Comparison of ENCODE assay signal across 9 cellular contexts in genomic region chr6:3753228-3753795, GRCh38. TPM values are rescaled to one million over a fixed set of nuclear protein-coding genes. Genes with fewer than 3 reads are reported as not detected.
A peak's percentile ranks its signal among the peaks of the same experiment; 100 is the strongest.
DNase-seq lines count a peak whose midpoint lies in the region; ATAC-seq and TF ChIP-seq lines count a peak whose summit lies in the region.
"Had no signal": no experiment of that assay in that cellular context is flagged by ENCODE, and none has a peak within 500 bp of the region (broad histone marks: within the 10 kb centered on the region; RNA-seq: fewer than 3 reads in every experiment).

No MANE protein-coding gene starts in this region.

- peaks cover 35% of the 10 kb centered on the region for H3K36me3 Mint-ChIP-seq in Calu3 (ENCODE audit: insufficient read depth, unreplicated experiment)

- H3K4me1 ChIP-seq in RWPE2 (ENCODE audit: insufficient read depth, poor library complexity, severe bottlenecking): peaks cover 15% of the 10 kb centered on the region
- peaks cover 16% of the 10 kb centered on the region for H3K4me1 ChIP-seq in psoas muscle
- H3K4me1 ChIP-seq in SJCRH30: peaks cover 5% of the 10 kb centered on the region

- no peak for DNase-seq in Calu3
- DNase-seq in RWPE2 (ENCODE audit: low spot score): no peak
- peak; percentile 68 for DNase-seq in fibroblast of villous mesenchyme (ENCODE audit: low read depth)
- no peak for DNase-seq in psoas muscle
- DNase-seq in glomerular visceral epithelial cell (ENCODE audit: extremely low spot score): no peak
- DNase-seq in SJCRH30: no peak

- no peaks in the 10 kb centered on the region for H3K9me3 Mint-ChIP-seq in Calu3 (ENCODE audit: low read depth, unreplicated experiment)

- H3K27me3 ChIP-seq in RWPE2 (ENCODE audit: insufficient read depth, poor library complexity, severe bottlenecking) (no peaks in the 10 kb centered on the region), psoas muscle (ENCODE audit: insufficient read depth in 3 of 3, low read length in 2 of 3) (no peaks in the 10 kb centered on the region), SJCRH30 (no peaks in the 10 kb centered on the region)
- H3K27me3 ChIP-seq: adrenal gland had no signal

- intact Hi-C loops in Calu3 (cut with micrococcal nuclease; ENCODE audit: unreplicated experiment): no loop called here
- intact Hi-C loops in psoas muscle (cut with DNase I): loop anchor here (5.0 kb wide), 3 partner anchors 54 to 74 kb away; no protein-coding TSS in a partner anchor

- H3K27me3 Mint-ChIP-seq in Calu3 (ENCODE audit: unreplicated experiment): no peaks in the 10 kb centered on the region

- no peak for ATAC-seq in RWPE2 (ENCODE audit: low read depth)
- ATAC-seq in psoas muscle: no peak
- ATAC-seq in HG02938 (IDR thresholded peaks at IDR 0.05; ENCODE audit: unreplicated experiment): no peak
- ATAC-seq in HG03108 (IDR thresholded peaks at IDR 0.05; ENCODE audit: unreplicated experiment): no peak

- WGBS in psoas muscle, 3 donors: 80 to 84% (median 84%) methylated on average over 9 of the region's 9 CpGs

- CTCF ChIA-PET in Calu3 (lab: Charles Lee): interaction anchor here (0.6 kb wide), 1 partner anchor 350 kb away, joined by 4 read pairs; no protein-coding TSS in a partner anchor

- H3K4me3 Mint-ChIP-seq in Calu3 (ENCODE audit: low read depth, unreplicated experiment): no peak overlapping the region

- H3K36me3 ChIP-seq in RWPE2 (ENCODE audit: low read depth) (no peaks in the 10 kb centered on the region; the same call in 1 of the 2 replicates), psoas muscle (ENCODE audit: insufficient read depth in 1 of 2, low read depth in 1 of 2) (no peaks in the 10 kb centered on the region), SJCRH30 (no peaks in the 10 kb centered on the region)
- H3K36me3 ChIP-seq: adrenal gland had no signal

- H3K9me3 ChIP-seq in RWPE2 (ENCODE audit: severe bottlenecking) (peaks cover 2% of the 10 kb centered on the region), psoas muscle (no peaks in the 10 kb centered on the region), SJCRH30 (replicated peaks) (no peaks in the 10 kb centered on the region)
- H3K9me3 ChIP-seq: adrenal gland had no signal

- TF ChIP-seq CTCF in Calu3 (IDR thresholded peaks at IDR 0.05; ENCODE audit: unreplicated experiment): no peak
- TF ChIP-seq CTCF in RWPE2 (IDR thresholded peaks at IDR 0.05; ENCODE audit: poor library complexity, severe bottlenecking): no peak
- TF ChIP-seq CTCF in fibroblast of villous mesenchyme (IDR thresholded peaks at IDR 0.05; ENCODE audit: insufficient read depth, low read depth, low read length): no peak
- TF ChIP-seq CTCF in psoas muscle (IDR thresholded peaks at IDR 0.05): no peak

- no peak overlapping the region for H3K27ac Mint-ChIP-seq in Calu3 (ENCODE audit: unreplicated experiment)

- H3K4me3 ChIP-seq in RWPE2 (ENCODE audit: severe bottlenecking) (no peak overlapping the region), fibroblast of villous mesenchyme (ENCODE audit: low read depth, low read length) (no peak overlapping the region), psoas muscle (no peak overlapping the region), SJCRH30 (no peak overlapping the region)

- H3K27ac ChIP-seq in RWPE2 (ENCODE audit: poor library complexity, severe bottlenecking) (peak overlapping the region; percentile 93), psoas muscle (peak overlapping the region; percentile 12), SJCRH30 (no peak overlapping the region)

- TSS peak; percentile 70 for BruUV-seq in Calu3 (replicated peaks; lab: Mats Ljungman, UMichigan)

- peaks cover 9% of the 10 kb centered on the region for H3K4me1 Mint-ChIP-seq in Calu3 (ENCODE audit: low read depth, unreplicated experiment)

RNA-seq across cellular contexts. Expression of gene PXDC1, which starts 1.8 kb away (rescaled TPM):
- total RNA-seq in Calu3 (2022) (15.0 and 18.2 TPM in 2 replicates), fibroblast of villous mesenchyme (82.1 and 92.4 TPM in 2 replicates), psoas muscle (10 to 100 TPM in 3 of 4 donors, 1 to 10 TPM in 1; 9.8 to 28.1 (median 17.0) TPM)
- 10 to 100 TPM; 12.2 to 32.0 (median 24.3) TPM for polyA plus RNA-seq in psoas muscle
- total RNA-seq in SJCRH30 (2014; rRNA removed; shearing (Covaris generic)): 7.8 and 8.1 TPM in 2 replicates
